In the genomic region with DNA sequence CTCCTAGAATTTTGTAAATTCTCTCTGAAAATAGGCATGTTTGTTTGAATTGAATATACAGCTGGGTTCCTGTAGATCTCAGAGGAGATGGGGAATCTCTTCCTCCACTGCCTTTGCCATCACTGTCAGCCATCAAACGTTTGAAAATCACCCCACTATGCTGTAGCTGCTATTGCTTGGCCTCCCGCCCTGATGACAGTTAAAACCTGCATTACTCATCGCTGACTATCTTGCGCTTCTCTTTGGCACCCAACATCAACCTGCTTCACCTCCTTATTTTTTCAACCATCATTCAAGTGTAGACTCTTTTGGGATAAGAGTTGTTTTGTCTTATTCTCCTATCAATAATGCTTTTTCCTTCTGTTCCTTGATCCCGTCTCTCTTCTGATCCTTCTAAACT, we compare ENCODE assay signal across 26 cellular contexts.
"Had no signal": no experiment of that assay in that cellular context is flagged by ENCODE, and none has a peak within 500 bp of the region (broad histone marks: within the 10 kb centered on the region; RNA-seq: fewer than 3 reads in every experiment).

No MANE protein-coding gene starts in this region.

- H3K4me3 ChIP-seq: adrenal gland, ascending aorta, body of pancreas, SK-N-MC had no signal

- H3K36me3 ChIP-seq: adrenal gland, ascending aorta had no signal

- H3K27ac ChIP-seq: adrenal gland, ascending aorta, body of pancreas, SK-N-MC, VCaP had no signal

- H3K27me3 ChIP-seq: adrenal gland, ascending aorta, body of pancreas had no signal

- H3K9me3 ChIP-seq: adrenal gland, ascending aorta, body of pancreas had no signal

- H3K4me1 ChIP-seq: adrenal gland, ascending aorta, body of pancreas had no signal

- DNase-seq: activated CD4-positive, alpha-beta memory T cell treated with anti-CD3 and anti-CD28 coated beads, Interleukin-2, amount 10 ng/mL, durations not matched to agents 7 days and 5 days; activated CD4-positive, alpha-beta T cell treated with anti-CD3 and anti-CD28 coated beads, Interleukin-2, amount 50 U/mL, for 1 hour; activated CD4-positive, CD25-positive, alpha-beta regulatory T cell; activated gamma-delta T cell; activated naive CD4-positive, alpha-beta T cell treated with anti-CD3 and anti-CD28 coated beads, Interleukin-2, amount 50 U/mL, for 16 hours; activated naive CD8-positive, alpha-beta T cell treated with anti-CD3 and anti-CD28 coated beads, Interleukin-2, amount 10 ng/mL, durations not matched to agents 7 days and 5 days; activated T-cell treated with anti-CD3 and anti-CD28 coated beads for 4 hours; activated T-cell treated with anti-CD3 and anti-CD28 coated beads, Interleukin-2, amount 50 U/mL, for 48 hours; adrenal gland; body of pancreas; Karpas-422; NCI-H1092; NCI-H1417; NCI-H1694; NCI-H2029; NCI-H345; NCI-H510A treated with DMSO at 0.1 percent for 48 hours; NK-92 treated with Interleukin-12 subunit alpha and Interleukin-12 subunit beta, amount 100 ng/mL, for 24 hours; OCI-M1; RPMI8226; T-cell; T-helper 2 cell; T1000 had no signal
